ENCODE assay signal across 22 cellular contexts in genomic region chr17:6208608-6209180, GRCh38.
DNase-seq lines count a peak whose midpoint lies in the region; ATAC-seq, FAIRE-seq and TF ChIP-seq lines count a peak whose summit lies in the region.
"Had no signal": no experiment of that assay in that cellular context is flagged by ENCODE, and none has a peak within 500 bp of the region (broad histone marks: within the 10 kb centered on the region; RNA-seq: fewer than 3 reads in every experiment).

No MANE protein-coding gene starts in this region.

- no TSS peak for BruUV-seq in HepG2 (replicated peaks; lab: Mats Ljungman, UMichigan)

- H3K9me3 ChIP-seq in HepG2 (ENCODE audit: low read length) (no peaks in the 10 kb centered on the region), right lobe of liver (no peaks in the 10 kb centered on the region), endodermal cell (ENCODE audit: control insufficient read depth, low read length) (no peaks in the 10 kb centered on the region)
- H3K9me3 ChIP-seq: BLaER1, Caco-2, HAP-1 had no signal

- intact Hi-C loops in HepG2 (cut with micrococcal nuclease; ENCODE audit: unreplicated experiment) (no loop called here), right lobe of liver (cut with DNase I) (no loop called here)

- no peak for ATAC-seq in HepG2
- ATAC-seq in right lobe of liver: no peak
- ATAC-seq in GM19035 (IDR thresholded peaks at IDR 0.05; ENCODE audit: unreplicated experiment): no peak
- ATAC-seq: CD8-positive, alpha-beta T cell; GM12878 had no signal

- no peak overlapping the region for H3K4me3 Mint-ChIP-seq in endodermal cell
- no peak overlapping the region for H3K4me3 Mint-ChIP-seq in osteocyte (ENCODE audit: unreplicated experiment)
- H3K4me3 Mint-ChIP-seq: B cell; CD4-positive, CD25-positive, alpha-beta regulatory T cell; CD8-positive, alpha-beta T cell had no signal

- H3K9me3 Mint-ChIP-seq in endodermal cell (no peaks in the 10 kb centered on the region), osteocyte (ENCODE audit: unreplicated experiment) (no peaks in the 10 kb centered on the region)
- H3K9me3 Mint-ChIP-seq: CD8-positive, alpha-beta T cell had no signal

- H3K4me2 ChIP-seq in HepG2 (ENCODE audit: low read depth, low read length): no peak overlapping the region
- H3K4me2 ChIP-seq: BLaER1 had no signal

- no peak for TF ChIP-seq RAD21 in HepG2 (CRISPR knock-in tag; IDR thresholded peaks at IDR 0.05)

- H3K79me2 ChIP-seq in HepG2 (ENCODE audit: insufficient read depth, low read length): no peaks in the 10 kb centered on the region

- H3K27me3 ChIP-seq in HepG2 (ENCODE audit: control insufficient read depth in 1 of 2, insufficient read depth in 2 of 2, low read length in 2 of 2): peaks cover 0 to 11% of the 10 kb centered on the region in 2 experiments; a peak in 2 of 5 replicates
- H3K27me3 ChIP-seq in right lobe of liver: no peaks in the 10 kb centered on the region
- H3K27me3 ChIP-seq in endodermal cell (ENCODE audit: control insufficient read depth, insufficient read depth, low read length, poor library complexity, severe bottlenecking): peaks cover 20% of the 10 kb centered on the region
- H3K27me3 ChIP-seq: BLaER1 had no signal

- no peaks in the 10 kb centered on the region for H4K20me1 ChIP-seq in HepG2 (ENCODE audit: insufficient read depth, low read length)
- H4K20me1 ChIP-seq: BLaER1 had no signal

- no peak overlapping the region for H3K27ac ChIP-seq in HepG2 (ENCODE audit: extremely low read length, insufficient read depth, low read length)
- no peak overlapping the region for H3K27ac ChIP-seq in right lobe of liver
- no peak overlapping the region for H3K27ac ChIP-seq in endodermal cell (ENCODE audit: low read depth, low read length)
- H3K27ac ChIP-seq: 22Rv1, BLaER1, C4-2B, GM23248 had no signal

- TF ChIP-seq CTCF in HepG2 (CRISPR knock-in tag; IDR thresholded peaks at IDR 0.05) (no peak), right lobe of liver (IDR thresholded peaks at IDR 0.05) (no peak), endodermal cell (conservative IDR thresholded peaks at IDR 0.05) (no peak), osteocyte (IDR thresholded peaks at IDR 0.05) (no peak)

- CTCF ChIA-PET in HepG2 (lab: Yijun Ruan, JAX; ENCODE audit: low intra/inter-chr PET ratio, low total read pairs): no interaction called here

- DNase-seq in HepG2 (ENCODE audit: low spot score): no peak
- DNase-seq in right lobe of liver: no peak
- peak; percentile 20 for DNase-seq in endodermal cell
- peak; percentile 65 for DNase-seq in osteocyte (ENCODE audit: extremely low spot score, unreplicated experiment)
- DNase-seq in frontal cortex (ENCODE audit: low spot score in 2 of 2): no peak
- DNase-seq: Caco-2; CD4-positive, CD25-positive, alpha-beta regulatory T cell; CD8-positive, alpha-beta T cell; DMS153; DMS79; EL; GDM1; GM23248 had no signal

- no peak overlapping the region for H3K27ac Mint-ChIP-seq in endodermal cell
- no peak overlapping the region for H3K27ac Mint-ChIP-seq in osteocyte (ENCODE audit: unreplicated experiment)
- H3K27ac Mint-ChIP-seq: B cell; CD4-positive, CD25-positive, alpha-beta regulatory T cell; CD8-positive, alpha-beta T cell had no signal

- FAIRE-seq in HepG2 (lab: Jason Lieb, UNC): no peak
- no peak for FAIRE-seq in frontal cortex (lab: Jason Lieb, UNC)
- FAIRE-seq: A204.1, GM12878, H54 had no signal

- no peak for TF ChIP-seq EP300 in HepG2 (IDR thresholded peaks at IDR 0.05; ENCODE audit: low read depth in 2 of 2, low read length in 2 of 2)
- TF ChIP-seq EP300 in HepG2 (CRISPR knock-in tag; IDR thresholded peaks at IDR 0.05; ENCODE audit: borderline replicate concordance): no peak

- H3K36me3 ChIP-seq in HepG2 (replicated peaks in 1 of 2; ENCODE audit: control insufficient read depth in 1 of 2, insufficient read depth in 2 of 2, low read length in 2 of 2) (no peaks in the 10 kb centered on the region), right lobe of liver (no peaks in the 10 kb centered on the region), endodermal cell (ENCODE audit: control insufficient read depth, insufficient read depth, low read length) (no peaks in the 10 kb centered on the region)
- H3K36me3 ChIP-seq: BLaER1, HAP-1 had no signal

- in situ Hi-C loops in HepG2 (cut with HindIII; ENCODE audit: extremely low pct_ligation_motif_present, low pct_unique_long_range_greater_than_20kb): no loop called here

- POLR2A ChIA-PET in HepG2 (lab: Yijun Ruan, JAX): no interaction called here

- H3K4me3 ChIP-seq in HepG2 (replicated peaks in 1 of 3; ENCODE audit: insufficient read depth in 1 of 3, low read depth in 2 of 3, low read length in 3 of 3): no peak overlapping the region
- H3K4me3 ChIP-seq in right lobe of liver: no peak overlapping the region
- no peak overlapping the region for H3K4me3 ChIP-seq in endodermal cell (ENCODE audit: low read length)
- H3K4me3 ChIP-seq: BLaER1, GM12878, GM23248, HAP-1 had no signal

- no peaks in the 10 kb centered on the region for H3K4me1 ChIP-seq in HepG2 (ENCODE audit: insufficient read depth, low read length)
- H3K4me1 ChIP-seq in right lobe of liver: no peaks in the 10 kb centered on the region
- peaks cover 11% of the 10 kb centered on the region for H3K4me1 ChIP-seq in endodermal cell (ENCODE audit: control insufficient read depth, insufficient read depth, low read length)
- H3K4me1 ChIP-seq: BLaER1, Caco-2, HAP-1 had no signal

- no peak for TF ChIP-seq POLR2A in HepG2 (IDR thresholded peaks at IDR 0.05; ENCODE audit: insufficient read depth in 1 of 2, low read depth in 2 of 2, low read length in 2 of 2)
- no peak for TF ChIP-seq POLR2A in right lobe of liver (IDR thresholded peaks at IDR 0.05)

- WGBS in HepG2 (ENCODE audit: low lambda C conversion rate): 22% methylated on average over 9 of the region's 16 CpGs
- 68% methylated on average over 15 of the region's 16 CpGs for WGBS in right lobe of liver (ENCODE audit: insufficient coverage, low coverage, low lambda C conversion rate, missing lambda C conversion rate)
- WGBS in endodermal cell (ENCODE audit: insufficient coverage in 1 of 2, insufficient read length in 1 of 2), 2 experiments: 91 to 100% methylated on average over 9 to 14 of the region's 16 CpGs

- no peaks in the 10 kb centered on the region for H3K36me3 Mint-ChIP-seq in endodermal cell (ENCODE audit: low read depth)
- no peaks in the 10 kb centered on the region for H3K36me3 Mint-ChIP-seq in osteocyte (ENCODE audit: unreplicated experiment)
- H3K36me3 Mint-ChIP-seq: CD4-positive, CD25-positive, alpha-beta regulatory T cell; CD8-positive, alpha-beta T cell had no signal

- H3K4me1 Mint-ChIP-seq in endodermal cell (peaks cover 16% of the 10 kb centered on the region), osteocyte (ENCODE audit: unreplicated experiment) (no peaks in the 10 kb centered on the region)
- H3K4me1 Mint-ChIP-seq: B cell; CD4-positive, CD25-positive, alpha-beta regulatory T cell had no signal

- H3K27me3 Mint-ChIP-seq in endodermal cell (ENCODE audit: insufficient read depth): peaks cover 19% of the 10 kb centered on the region
- H3K27me3 Mint-ChIP-seq in osteocyte (ENCODE audit: unreplicated experiment): peaks cover 48% of the 10 kb centered on the region
- H3K27me3 Mint-ChIP-seq: CD4-positive, CD25-positive, alpha-beta regulatory T cell had no signal

- H2AFZ ChIP-seq in HepG2 (ENCODE audit: low read length): no peak overlapping the region
- H2AFZ ChIP-seq: GM23248 had no signal

- H3K9ac ChIP-seq in HepG2 (ENCODE audit: insufficient read depth, low read depth, low read length) (no peak overlapping the region), endodermal cell (ENCODE audit: extremely low read depth, low read length, poor library complexity, severe bottlenecking) (no peak overlapping the region)
- H3K9ac ChIP-seq: BLaER1, GM23248 had no signal

TF ChIP-seq in HepG2, 621 proteins besides CTCF, POLR2A, EP300 and RAD21:
- no peak for TF ChIP-seq HMGXB4 (CRISPR knock-in tag; IDR thresholded peaks at IDR 0.05; ENCODE audit: borderline replicate concordance in 1 of 2, low read depth in 1 of 2)
- TF ChIP-seq CREB1 (IDR thresholded peaks at IDR 0.05): 0 out of 2 replicates have a peak, but pooled peaks have one; percentile 3
- no peak for TF ChIP-seq CREB1 (CRISPR knock-in tag; IDR thresholded peaks at IDR 0.05)
- TF ChIP-seq ZBTB46 (CRISPR knock-in tag; IDR thresholded peaks at IDR 0.05; ENCODE audit: borderline replicate concordance): no peak
- no peak for TF ChIP-seq ZBTB8A (CRISPR knock-in tag; IDR thresholded peaks at IDR 0.05; ENCODE audit: borderline replicate concordance, low read depth)
- TF ChIP-seq ARHGAP35 (CRISPR knock-in tag; IDR thresholded peaks at IDR 0.05; ENCODE audit: borderline replicate concordance): no peak

Comparison
In these comparisons a context has a peak if more than half of its experiments do, and no peak if none do; other contexts are left out.
1. DNase-seq: peak in endodermal cell (single experiment) and osteocyte (single experiment); none in HepG2 (single experiment), right lobe of liver (0 of 3) and frontal cortex (0 of 2).